ENCODE assay signal across 14 cellular contexts in the genomic region with DNA sequence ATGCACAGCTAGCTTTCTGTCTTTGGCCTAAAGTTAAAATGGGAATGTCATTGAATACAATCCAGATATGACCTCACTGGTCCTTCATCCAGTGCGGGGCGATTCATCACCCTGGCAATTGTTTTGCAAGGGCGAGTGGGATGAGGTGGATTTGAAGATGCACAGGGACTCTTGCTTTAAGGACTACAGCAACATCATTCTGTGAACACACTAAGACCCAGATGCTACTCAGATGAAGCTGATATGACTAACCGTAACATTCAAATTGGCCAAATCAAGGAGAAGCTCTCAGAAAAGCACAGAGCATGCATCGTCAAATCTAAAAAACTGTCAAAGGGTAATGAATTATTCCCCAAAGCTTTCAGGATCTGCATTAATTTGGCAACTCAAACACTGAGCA. TPM values are rescaled to one million over a fixed set of nuclear protein-coding genes. Genes with fewer than 3 reads are reported as not detected.
DNase-seq lines count a peak whose midpoint lies in the region; ATAC-seq and TF ChIP-seq lines count a peak whose summit lies in the region.
"Had no signal": no experiment of that assay in that cellular context is flagged by ENCODE, and none has a peak within 500 bp of the region (broad histone marks: within the 10 kb centered on the region; RNA-seq: fewer than 3 reads in every experiment).

No MANE protein-coding gene starts in this region.

- no peak for TF ChIP-seq CTCF in brain (conservative IDR thresholded peaks at IDR 0.05)

- peaks cover 2 to 6% (median 3%) of the 10 kb centered on the region in 5 experiments for H3K9me3 Mint-ChIP-seq in brain
- H3K9me3 Mint-ChIP-seq in stimulated activated effector memory CD8-positive, alpha-beta T cell treated with anti-CD3 and anti-CD28 coated beads, Interleukin-12 subunit alpha, Interleukin-12 subunit beta, amount 100 ng/mL, for 72 hours, result no peaks in the 10 kb centered on the region
- H3K9me3 Mint-ChIP-seq: activated naive CD4-positive, alpha-beta T cell treated with anti-CD3 and anti-CD28 coated beads, Interleukin-2, amount 50 U/mL, for 24 hours; effector memory CD8-positive, alpha-beta T cell had no signal

- H3K4me3 Mint-ChIP-seq in brain, result peak overlapping the region in 1 of 5 experiments; percentile 24
- no peak overlapping the region for H3K4me3 Mint-ChIP-seq in stimulated activated effector memory CD8-positive, alpha-beta T cell treated with anti-CD3 and anti-CD28 coated beads, Interleukin-12 subunit alpha, Interleukin-12 subunit beta, amount 100 ng/mL, for 72 hours

- H3K36me3 Mint-ChIP-seq in brain, result peaks cover 4% of the 10 kb centered on the region
- no peaks in the 10 kb centered on the region for H3K36me3 Mint-ChIP-seq in stimulated activated effector memory CD8-positive, alpha-beta T cell treated with anti-CD3 and anti-CD28 coated beads, Interleukin-12 subunit alpha, Interleukin-12 subunit beta, amount 100 ng/mL, for 72 hours

- H3K27ac Mint-ChIP-seq in brain, result peak overlapping the region; percentile 66 to 92 (median 89)
- H3K27ac Mint-ChIP-seq in stimulated activated effector memory CD8-positive, alpha-beta T cell treated with anti-CD3 and anti-CD28 coated beads, Interleukin-12 subunit alpha, Interleukin-12 subunit beta, amount 100 ng/mL, for 72 hours, result no peak overlapping the region

- peak; percentile 29 for DNase-seq in HS-5 (ENCODE audit: low read depth)
- DNase-seq in iris pigment epithelial cell (ENCODE audit: low read depth), result peak; percentile 49
- DNase-seq in stimulated activated effector memory CD8-positive, alpha-beta T cell treated with anti-CD3 and anti-CD28 coated beads, Interleukin-12 subunit alpha, Interleukin-12 subunit beta, amount 100 ng/mL, for 72 hours (ENCODE audit: low spot score in 2 of 2), result no peak
- DNase-seq in LoVo (ENCODE audit: low spot score), result no peak
- no peak for DNase-seq in activated gamma-delta T cell (lab: John Stamatoyannopoulos, UW)
- no peak for DNase-seq in epidermal melanocyte (ENCODE audit: insufficient read length, low spot score)
- no peak for DNase-seq in NCI-H2029 (lab: John Stamatoyannopoulos, UW)
- DNase-seq: DND-41; effector memory CD8-positive, alpha-beta T cell; NCI-H510A; occipital lobe had no signal

- ATAC-seq in stimulated activated effector memory CD8-positive, alpha-beta T cell treated with anti-CD3 and anti-CD28 coated beads, Interleukin-12 subunit alpha, Interleukin-12 subunit beta, amount 100 ng/mL, for 72 hours, result peak; percentile 28
- ATAC-seq: effector memory CD8-positive, alpha-beta T cell had no signal

- peaks cover 69% of the 10 kb centered on the region for H3K4me1 Mint-ChIP-seq in brain
- peaks cover 14% of the 10 kb centered on the region for H3K4me1 Mint-ChIP-seq in stimulated activated effector memory CD8-positive, alpha-beta T cell treated with anti-CD3 and anti-CD28 coated beads, Interleukin-12 subunit alpha, Interleukin-12 subunit beta, amount 100 ng/mL, for 72 hours

- H3K27me3 Mint-ChIP-seq in brain, result peaks cover 2% of the 10 kb centered on the region
- H3K27me3 Mint-ChIP-seq: activated naive CD4-positive, alpha-beta T cell treated with anti-CD3 and anti-CD28 coated beads, Interleukin-2, amount 50 U/mL, for 24 hours; effector memory CD8-positive, alpha-beta T cell; type B pancreatic cell had no signal

RNA-seq across cellular contexts. Expression of a gene that starts 12.8 kb away (rescaled TPM):
- polyA plus RNA-seq in brain (ENCODE audit: insufficient read depth, low read depth, low replicate concordance), result not detected

RNA-seq across cellular contexts. Expression of a gene that starts 47.7 kb away (rescaled TPM):
- polyA plus RNA-seq in brain (ENCODE audit: insufficient read depth, low read depth, low replicate concordance), result 86.1 TPM

RNA-seq across cellular contexts. Expression of a gene that starts 48.5 kb away (rescaled TPM):
- polyA plus RNA-seq in brain (ENCODE audit: insufficient read depth, low read depth, low replicate concordance), result 2.3 TPM

Comparison
In these comparisons a context has a peak if more than half of its experiments do, and no peak if none do; other contexts are left out.
1. DNase-seq: peak in HS-5 (single experiment) and iris pigment epithelial cell (single experiment); none in stimulated activated effector memory CD8-positive, alpha-beta T cell treated with anti-CD3 and anti-CD28 coated beads, Interleukin-12 subunit alpha, Interleukin-12 subunit beta, amount 100 ng/mL, for 72 hours (0 of 2), LoVo (single experiment), activated gamma-delta T cell (single experiment), epidermal melanocyte (single experiment) and NCI-H2029 (single experiment).